9 cellular contexts compared by ENCODE assay signal in genomic region chr5:35815089-35815936, GRCh38. TPM values are rescaled to one million over a fixed set of nuclear protein-coding genes. Genes with fewer than 3 reads are reported as not detected.
DNase-seq lines count a peak whose midpoint lies in the region; ATAC-seq and TF ChIP-seq lines count a peak whose summit lies in the region.
"Had no signal": no experiment of that assay in that cellular context is flagged by ENCODE, and none has a peak within 500 bp of the region (broad histone marks: within the 10 kb centered on the region; RNA-seq: fewer than 3 reads in every experiment).

No MANE protein-coding gene starts in this region.

- no peak overlapping the region for H4K5ac ChIP-seq in H9 (ENCODE audit: insufficient read length, low read depth, low read length)

- H2BK15ac ChIP-seq in H9 (ENCODE audit: low read depth, low read length): no peak overlapping the region

- H4K91ac ChIP-seq in H9 (ENCODE audit: insufficient read length, low read depth, low read length): no peak overlapping the region

- H3K4me1 ChIP-seq in H9 (ENCODE audit: insufficient read depth, low read length): no peaks in the 10 kb centered on the region
- H3K4me1 ChIP-seq in OCI-LY3 (ENCODE audit: low read length): no peaks in the 10 kb centered on the region

- H3K9me3 ChIP-seq in H9 (ENCODE audit: control insufficient read depth, low read depth, low read length) (no peaks in the 10 kb centered on the region), OCI-LY3 (ENCODE audit: insufficient read depth, low read length) (no peaks in the 10 kb centered on the region)
- H3K9me3 ChIP-seq: neutrophil had no signal

- no peak overlapping the region for H3K27ac Mint-ChIP-seq in H9

- H3K36me3 ChIP-seq in OCI-LY3 (replicated peaks; ENCODE audit: low read depth, low read length): no peaks in the 10 kb centered on the region
- H3K36me3 ChIP-seq: neutrophil had no signal

- no peaks in the 10 kb centered on the region for H3K79me2 ChIP-seq in H9 (ENCODE audit: insufficient read depth, low read length)
- H3K79me2 ChIP-seq in OCI-LY3 (ENCODE audit: low read length): no peaks in the 10 kb centered on the region

- H3K27ac ChIP-seq in H9 (ENCODE audit: insufficient read length, low read depth, low read length) (no peak overlapping the region), OCI-LY3 (ENCODE audit: low read length) (no peak overlapping the region), coronary artery (no peak overlapping the region)
- H3K27ac ChIP-seq: neutrophil had no signal

- H4K8ac ChIP-seq in H9 (replicated peaks; ENCODE audit: insufficient read length, low read depth, low read length): no peak overlapping the region

- no peak overlapping the region for H3K4ac ChIP-seq in H9 (ENCODE audit: low read depth, low read length)

- DNase-seq in NCI-H2171 treated with DMSO at 0.1 percent for 48 hours (lab: John Stamatoyannopoulos, UW) (peak; percentile 43), NCI-H2171 (lab: John Stamatoyannopoulos, UW) (no peak), H9 (peak; percentile 65), pons (ENCODE audit: low spot score) (no peak), coronary artery (ENCODE audit: low spot score) (no peak)

- no peak overlapping the region for H3K14ac ChIP-seq in H9 (ENCODE audit: insufficient read depth, low read length)

- H4K20me1 ChIP-seq in H9 (ENCODE audit: control insufficient read depth, insufficient read depth, insufficient read length) (no peaks in the 10 kb centered on the region), OCI-LY3 (ENCODE audit: insufficient read depth, low read length) (no peaks in the 10 kb centered on the region)

- no peak overlapping the region for H3T11ph ChIP-seq in H9 (ENCODE audit: low read length)

- H3K9ac ChIP-seq in H9 (ENCODE audit: extremely low read depth, insufficient read length, low read length): no peak overlapping the region
- H3K9ac ChIP-seq in OCI-LY3 (ENCODE audit: low read length): no peak overlapping the region

- no peaks in the 10 kb centered on the region for H3K27me3 ChIP-seq in H9 (ENCODE audit: insufficient read depth, low read length)
- no peaks in the 10 kb centered on the region for H3K27me3 ChIP-seq in OCI-LY3 (ENCODE audit: low read depth, low read length)
- H3K27me3 ChIP-seq: neutrophil had no signal

- no peak overlapping the region for H3K4me3 Mint-ChIP-seq in H9

- H3K79me1 ChIP-seq in H9 (ENCODE audit: insufficient read depth, low read depth, low read length, poor library complexity, severe bottlenecking): no peaks in the 10 kb centered on the region

- no peaks in the 10 kb centered on the region for H3K4me1 Mint-ChIP-seq in H9

- no peak overlapping the region for H3K56ac ChIP-seq in H9 (ENCODE audit: insufficient read length, low read depth, low read length)

- no peak overlapping the region for H3K23ac ChIP-seq in H9 (ENCODE audit: insufficient read length, low read depth, low read length)

- H3K4me2 ChIP-seq in H9 (ENCODE audit: insufficient read depth, insufficient read length, low read length) (no peak overlapping the region), OCI-LY3 (ENCODE audit: low read length) (no peak overlapping the region)

- no CpG with 5 or more reads among the region's 10 CpGs for WGBS in H9 (ENCODE audit: extremely low coverage, insufficient read length, low lambda C conversion rate)

- no peak overlapping the region for H2AK5ac ChIP-seq in H9 (ENCODE audit: insufficient read length, low read length)

- H2AFZ ChIP-seq in H9 (ENCODE audit: low read length) (no peak overlapping the region), OCI-LY3 (ENCODE audit: low read depth, low read length) (peak overlapping the region; percentile 89)

- H2BK5ac ChIP-seq in H9 (ENCODE audit: insufficient read length, low read length): no peak overlapping the region

- H2BK20ac ChIP-seq in H9 (ENCODE audit: low read depth, low read length, poor library complexity, severe bottlenecking): no peak overlapping the region

- H3K9me3 Mint-ChIP-seq in H9: no peaks in the 10 kb centered on the region

- H3K36me3 Mint-ChIP-seq in H9 (ENCODE audit: insufficient read depth in 1 of 3, low read depth in 3 of 3): no peaks in the 10 kb centered on the region

- peak; percentile 73 for TF ChIP-seq CTCF in H9 (conservative IDR thresholded peaks at IDR 0.05)
- peak; percentile 61 for TF ChIP-seq CTCF in OCI-LY3 (IDR thresholded peaks at IDR 0.05; ENCODE audit: low read depth, low read length)
- TF ChIP-seq CTCF in coronary artery (IDR thresholded peaks at IDR 0.05): no peak

- H3K23me2 ChIP-seq in H9 (ENCODE audit: insufficient read length, low read depth, low read length, poor library complexity, severe bottlenecking): no peaks in the 10 kb centered on the region

- no peak overlapping the region for H3K18ac ChIP-seq in H9 (ENCODE audit: insufficient read length, low read depth, low read length)

- no peaks in the 10 kb centered on the region; the same call in 1 of the 2 replicates for H3K27me3 Mint-ChIP-seq in H9 (ENCODE audit: low read depth)

- H3K4me3 ChIP-seq in OCI-LY3 (ENCODE audit: low read length) (no peak overlapping the region), coronary artery (no peak overlapping the region)

- ATAC-seq in esophagus mucosa (peak; percentile 20), HG03378 (IDR thresholded peaks at IDR 0.05; ENCODE audit: unreplicated experiment) (no peak)

- no peak overlapping the region for H2BK12ac ChIP-seq in H9 (ENCODE audit: insufficient read length, low read depth, low read length)

- no peak overlapping the region for H2BK120ac ChIP-seq in H9 (ENCODE audit: low read depth, low read length, poor library complexity, severe bottlenecking)

RNA-seq across cellular contexts. Expression of gene IL7R, which starts 41.4 kb away (rescaled TPM):
- not detected in 2 replicates for total RNA-seq in H9 (2021)
- total RNA-seq in esophagus mucosa: 1.7 TPM

Comparison
In these comparisons a context has a peak if more than half of its experiments do, and no peak if none do; other contexts are left out.
1. DNase-seq: peak in NCI-H2171 treated with DMSO at 0.1 percent for 48 hours (single experiment) and H9 (single experiment); none in NCI-H2171 (single experiment), pons (single experiment) and coronary artery (single experiment).